27 cellular contexts compared by ENCODE assay signal in genomic region chr15:67979281-67979680, GRCh38.
"Had no signal": no experiment of that assay in that cellular context is flagged by ENCODE, and none has a peak within 500 bp of the region (broad histone marks: within the 10 kb centered on the region; RNA-seq: fewer than 3 reads in every experiment).

No MANE protein-coding gene starts in this region.

- H3K9me3 ChIP-seq: colonic mucosa, esophagus squamous epithelium, gastrocnemius medialis, left lung, lower lobe of right lung, mucosa of descending colon had no signal

- H3K9me3 Mint-ChIP-seq: central memory CD8-positive, alpha-beta T cell; effector memory CD8-positive, alpha-beta T cell; immature natural killer cell had no signal

- ATAC-seq: effector memory CD8-positive, alpha-beta T cell; esophagus mucosa; gastrocnemius medialis; left cardiac atrium; left lung; left ventricle myocardium superior; lower lobe of right lung; mucosa of descending colon had no signal

- H3K36me3 Mint-ChIP-seq: immature natural killer cell had no signal

- H3K4me3 ChIP-seq: colonic mucosa, esophagus squamous epithelium, gastrocnemius medialis, hepatocyte, left lung, lower lobe of right lung, mucosa of descending colon had no signal

- H3K27ac Mint-ChIP-seq: dendritic cell treated with granulocyte-macrophage colony-stimulating factor and Interleukin-4, amounts not matched to agents 40 ng/mL and 50 ng/mL, for 4 days; effector memory CD8-positive, alpha-beta T cell; endodermal cell; immature natural killer cell; mesothelial cell of epicardium had no signal

- H3K4me1 Mint-ChIP-seq: central memory CD8-positive, alpha-beta T cell; immature natural killer cell; mesothelial cell of epicardium had no signal

- H3K4me1 ChIP-seq: colonic mucosa, esophagus squamous epithelium, gastrocnemius medialis, left lung, lower lobe of right lung had no signal

- H3K27me3 Mint-ChIP-seq: central memory CD8-positive, alpha-beta T cell; dendritic cell treated with granulocyte-macrophage colony-stimulating factor and Interleukin-4, amounts not matched to agents 40 ng/mL and 50 ng/mL, for 4 days had no signal

- H3K27me3 ChIP-seq: colonic mucosa, esophagus squamous epithelium, gastrocnemius medialis, hepatocyte, left lung had no signal

- DNase-seq: cerebellar nuclear complex; colonic mucosa; cortex of kidney; effector CD8-positive, alpha-beta T cell; effector memory CD8-positive, alpha-beta T cell; endodermal cell; erythroblast; esophagus squamous epithelium; foreskin fibroblast; foreskin melanocyte; gastrocnemius medialis; glutamatergic neuron; head of caudate nucleus; hypothalamus; immature natural killer cell; left cardiac atrium; left lung; left ventricle myocardium superior; lower lobe of right lung; mesenchymal stem cell; mucosa of descending colon had no signal

- H3K36me3 ChIP-seq: colonic mucosa, esophagus squamous epithelium, gastrocnemius medialis, left lung, lower lobe of right lung had no signal

- H3K27ac ChIP-seq: colonic mucosa, epithelial cell of prostate, esophagus squamous epithelium, gastrocnemius medialis, hepatocyte, left lung, lower lobe of right lung had no signal

- H3K4me3 Mint-ChIP-seq: central memory CD8-positive, alpha-beta T cell; dendritic cell treated with granulocyte-macrophage colony-stimulating factor and Interleukin-4, amounts not matched to agents 40 ng/mL and 50 ng/mL, for 4 days; effector memory CD8-positive, alpha-beta T cell; endodermal cell; immature natural killer cell; mesothelial cell of epicardium had no signal
